Comparison of ENCODE assay signal across 9 cellular contexts in genomic region chr12:57611116-57611809, GRCh38. TPM values are rescaled to one million over a fixed set of nuclear protein-coding genes. Genes with fewer than 3 reads are reported as not detected.
DNase-seq lines count a peak whose midpoint lies in the region; FAIRE-seq and TF ChIP-seq lines count a peak whose summit lies in the region.
"Had no signal": no experiment of that assay in that cellular context is flagged by ENCODE, and none has a peak within 500 bp of the region (broad histone marks: within the 10 kb centered on the region; RNA-seq: fewer than 3 reads in every experiment).

Gene ARHGEF25, plus strand, starts transcription at chr12:57611435. Its CDS starts 460 bp downstream, at chr12:57611895.

- H3K4me3 Mint-ChIP-seq in T-helper 2 cell treated with Interferon-gamma antibody and Interleukin-4, amounts not matched to agents 5 μg/mL and 100 μg/mL, for 36 hours: peak within 1 kb of the TSS; percentile 75

- peak; percentile 16 for DNase-seq in NCI-H2107 treated with DMSO at 0.1 percent for 48 hours (lab: John Stamatoyannopoulos, UW; ENCODE audit: unreplicated experiment)
- DNase-seq in NCI-H2107 (lab: John Stamatoyannopoulos, UW): no peak
- DNase-seq in Jurkat, Clone E6-1 (ENCODE audit: low read depth, low spot score): no peak
- DNase-seq in T-helper 2 cell treated with Interferon-gamma antibody and Interleukin-4, amounts not matched to agents 5 μg/mL and 100 μg/mL, for 36 hours (ENCODE audit: low spot score): peak; percentile 32
- DNase-seq in bronchial epithelial cell (ENCODE audit: low read depth): no peak
- peak; percentile 50 for DNase-seq in iris pigment epithelial cell (ENCODE audit: low read depth)
- peak; percentile 48 for DNase-seq in smooth muscle cell (lab: John Stamatoyannopoulos, UW; ENCODE audit: unreplicated experiment)
- DNase-seq in NCI-H128 (lab: John Stamatoyannopoulos, UW; ENCODE audit: unreplicated experiment): no peak

- H3K4me3 ChIP-seq in Jurkat, Clone E6-1 (ENCODE audit: low read length): peak within 1 kb of the TSS; percentile 35
- peak within 1 kb of the TSS; percentile 32 for H3K4me3 ChIP-seq in bronchial epithelial cell (ENCODE audit: low read depth, low read length)
- peak within 1 kb of the TSS; percentile 77 for H3K4me3 ChIP-seq in smooth muscle cell

- no peak within 1 kb of the TSS for H3K27ac Mint-ChIP-seq in T-helper 2 cell treated with Interferon-gamma antibody and Interleukin-4, amounts not matched to agents 5 μg/mL and 100 μg/mL, for 36 hours

- peaks cover 17% of the 10 kb centered on the region for H3K4me1 ChIP-seq in smooth muscle cell (ENCODE audit: low read depth)

- no peaks in the 10 kb centered on the region for H3K36me3 ChIP-seq in bronchial epithelial cell (ENCODE audit: control insufficient read depth, insufficient read depth, low read length)
- H3K36me3 ChIP-seq in smooth muscle cell (ENCODE audit: low read depth): no peaks in the 10 kb centered on the region

- no peak within 1 kb of the TSS for H3K27ac ChIP-seq in smooth muscle cell (ENCODE audit: low read depth)

- peaks cover 6% of the 10 kb centered on the region for H3K4me1 Mint-ChIP-seq in T-helper 2 cell treated with Interferon-gamma antibody and Interleukin-4, amounts not matched to agents 5 μg/mL and 100 μg/mL, for 36 hours (ENCODE audit: low read depth)

- WGBS in smooth muscle cell (ENCODE audit: low lambda C conversion rate): under 1% methylated on average over 32 of the region's 50 CpGs

- H3K36me3 Mint-ChIP-seq in T-helper 2 cell treated with Interferon-gamma antibody and Interleukin-4, amounts not matched to agents 5 μg/mL and 100 μg/mL, for 36 hours (ENCODE audit: low read depth): peaks cover 3% of the 10 kb centered on the region

- FAIRE-seq in bronchial epithelial cell (lab: Jason Lieb, UNC): no peak
- FAIRE-seq: G401.6 had no signal

- peaks cover 4% of the 10 kb centered on the region for H4K20me1 ChIP-seq in smooth muscle cell (ENCODE audit: low read depth)

- no peaks in the 10 kb centered on the region for H3K79me2 ChIP-seq in smooth muscle cell (ENCODE audit: low read depth)

- no peaks in the 10 kb centered on the region for H3K9me3 ChIP-seq in smooth muscle cell (replicated peaks; ENCODE audit: low read depth)

- H3K9me3 Mint-ChIP-seq in T-helper 2 cell treated with Interferon-gamma antibody and Interleukin-4, amounts not matched to agents 5 μg/mL and 100 μg/mL, for 36 hours: no peaks in the 10 kb centered on the region

- H3K27me3 Mint-ChIP-seq in T-helper 2 cell treated with Interferon-gamma antibody and Interleukin-4, amounts not matched to agents 5 μg/mL and 100 μg/mL, for 36 hours (ENCODE audit: low read depth): peaks cover 35% of the 10 kb centered on the region

- H3K9ac ChIP-seq in smooth muscle cell (ENCODE audit: low read depth): peak within 1 kb of the TSS; percentile 70

- peak within 1 kb of the TSS; percentile 80 for H2AFZ ChIP-seq in smooth muscle cell (ENCODE audit: low read depth)

- H3K4me2 ChIP-seq in smooth muscle cell: peak within 1 kb of the TSS; percentile 95

- peaks cover 19% of the 10 kb centered on the region for H3F3A ChIP-seq in smooth muscle cell (ENCODE audit: low read depth)

- H3K27me3 ChIP-seq in bronchial epithelial cell (ENCODE audit: control insufficient read depth, insufficient read depth, low read length) (peaks cover 17% of the 10 kb centered on the region), smooth muscle cell (ENCODE audit: low read depth) (no peaks in the 10 kb centered on the region)

- TF ChIP-seq CTCF in bronchial epithelial cell (IDR thresholded peaks at IDR 0.05; ENCODE audit: insufficient read depth, low read length, severe bottlenecking) (no peak), smooth muscle cell (IDR thresholded peaks at IDR 0.05; ENCODE audit: borderline replicate concordance, insufficient read depth, poor library complexity, severe bottlenecking) (no peak)

RNA-seq across cellular contexts. Expression of gene ARHGEF25, which starts in this region (rescaled TPM):
- polyA plus RNA-seq in Jurkat, Clone E6-1 (2012; ENCODE audit: insufficient read depth, insufficient read length): 3.3 TPM
- total RNA-seq in bronchial epithelial cell (0.26 and 0.53 TPM in 2 replicates), smooth muscle cell (13.9 and 18.5 TPM in 2 replicates)
- polyA plus RNA-seq in smooth muscle cell: 1.5 and 3.8 TPM in 2 replicates

Comparison
In these comparisons a context has a peak if more than half of its experiments do, and no peak if none do; other contexts are left out.
1. DNase-seq: peak in NCI-H2107 treated with DMSO at 0.1 percent for 48 hours (single experiment), T-helper 2 cell treated with Interferon-gamma antibody and Interleukin-4, amounts not matched to agents 5 μg/mL and 100 μg/mL, for 36 hours (single experiment), iris pigment epithelial cell (single experiment) and smooth muscle cell (single experiment); none in NCI-H2107 (single experiment), Jurkat, Clone E6-1 (single experiment), bronchial epithelial cell (single experiment) and NCI-H128 (single experiment).
2. Peak in every context shown above with its lines, with median percentiles within 50 percentile points of each other: H3K4me3 ChIP-seq.